16 cellular contexts compared by ENCODE assay signal in the genomic region with DNA sequence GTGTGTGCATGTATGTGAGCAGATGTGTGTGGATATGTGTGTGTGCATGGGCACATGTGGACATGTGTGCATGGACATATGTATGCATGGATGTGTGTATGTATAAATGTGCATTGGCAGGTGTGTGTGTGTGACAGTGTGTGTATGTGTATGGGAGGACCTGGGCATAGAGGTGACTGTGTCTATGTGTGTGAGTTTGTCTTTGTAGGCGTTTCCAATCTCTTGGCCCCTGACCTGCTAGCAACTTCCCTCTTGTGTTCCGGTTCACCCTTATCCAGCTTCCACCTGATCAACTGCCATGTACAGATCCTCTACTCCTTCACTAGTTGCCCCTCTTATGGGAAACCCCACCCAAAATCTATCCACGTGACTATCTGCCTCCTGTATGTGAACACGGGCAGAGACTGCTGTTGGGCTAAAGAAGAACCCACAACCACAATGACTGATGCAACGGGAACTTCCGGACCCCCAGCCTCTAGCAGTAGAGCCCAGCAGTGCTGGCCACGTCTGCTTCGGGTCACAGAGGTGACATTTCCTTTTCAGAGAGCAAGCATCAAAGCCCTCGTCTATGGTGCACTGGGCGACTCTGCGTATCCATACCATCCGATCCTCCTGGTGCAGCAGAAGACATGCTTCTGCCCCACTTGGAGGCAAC. TPM values are rescaled to one million over a fixed set of nuclear protein-coding genes. Genes with fewer than 3 reads are reported as not detected.
A peak's percentile ranks its signal among the peaks of the same experiment; 100 is the strongest.
DNase-seq lines count a peak whose midpoint lies in the region; ATAC-seq and TF ChIP-seq lines count a peak whose summit lies in the region.
"Had no signal": no experiment of that assay in that cellular context is flagged by ENCODE, and none has a peak within 500 bp of the region (broad histone marks: within the 10 kb centered on the region; RNA-seq: fewer than 3 reads in every experiment).

No MANE protein-coding gene starts in this region.

- H3K27me3 ChIP-seq in HL-60 (ENCODE audit: insufficient read depth, poor library complexity, severe bottlenecking) (no peaks in the 10 kb centered on the region), smooth muscle cell (ENCODE audit: low read depth) (no peaks in the 10 kb centered on the region), gastroesophageal sphincter (peaks cover 36% of the 10 kb centered on the region)
- H3K27me3 ChIP-seq: neural progenitor cell had no signal

- TF ChIP-seq POLR2A in gastroesophageal sphincter (IDR thresholded peaks at IDR 0.05) = no peak

- H3K36me3 Mint-ChIP-seq in naive thymus-derived CD8-positive, alpha-beta T cell = peaks cover 0 to 10% (median 4%) of the 10 kb centered on the region in 3 donors
- H3K36me3 Mint-ChIP-seq: neural progenitor cell had no signal

- H3K36me3 ChIP-seq in smooth muscle cell (ENCODE audit: low read depth) = no peaks in the 10 kb centered on the region
- no peaks in the 10 kb centered on the region for H3K36me3 ChIP-seq in gastroesophageal sphincter
- H3K36me3 ChIP-seq: heart left ventricle, left lung, neural progenitor cell, suprapubic skin had no signal

- peak; percentile 71 to 92 for ATAC-seq in naive thymus-derived CD8-positive, alpha-beta T cell
- no peak for ATAC-seq in gastroesophageal sphincter
- ATAC-seq: left lung had no signal

- TF ChIP-seq CTCF in HL-60 (IDR thresholded peaks at IDR 0.05; ENCODE audit: insufficient read depth, low read length) (no peak), smooth muscle cell (IDR thresholded peaks at IDR 0.05; ENCODE audit: borderline replicate concordance, insufficient read depth, poor library complexity, severe bottlenecking) (no peak), gastroesophageal sphincter (IDR thresholded peaks at IDR 0.05) (no peak)

- no peaks in the 10 kb centered on the region for H4K20me1 ChIP-seq in smooth muscle cell (ENCODE audit: low read depth)

- H3K27ac ChIP-seq in HL-60 (replicated peaks) (peak overlapping the region; percentile 39), smooth muscle cell (ENCODE audit: low read depth) (no peak overlapping the region), gastroesophageal sphincter (no peak overlapping the region)
- H3K27ac ChIP-seq: heart left ventricle, neural progenitor cell, suprapubic skin had no signal

- H3K27ac Mint-ChIP-seq in naive thymus-derived CD8-positive, alpha-beta T cell = peak overlapping the region in 4 of 10 donors; percentile 13 to 60 (median 22)
- H3K27ac Mint-ChIP-seq: neural progenitor cell had no signal

- H3K4me1 Mint-ChIP-seq in naive thymus-derived CD8-positive, alpha-beta T cell = peaks cover 11 to 18% (median 15%) of the 10 kb centered on the region in 4 donors
- H3K4me1 Mint-ChIP-seq: neural progenitor cell had no signal

- peaks cover 14 to 45% (median 24%) of the 10 kb centered on the region in 5 donors for H3K27me3 Mint-ChIP-seq in naive thymus-derived CD8-positive, alpha-beta T cell

- no peak overlapping the region for H3K9ac ChIP-seq in smooth muscle cell (ENCODE audit: low read depth)
- H3K9ac ChIP-seq: neural progenitor cell had no signal

- TF ChIP-seq EP300 in gastroesophageal sphincter (IDR thresholded peaks at IDR 0.05) = no peak

- H3K4me3 ChIP-seq in HL-60 (replicated peaks; ENCODE audit: insufficient read depth, low read length) = no peak overlapping the region
- H3K4me3 ChIP-seq in smooth muscle cell = no peak overlapping the region
- H3K4me3 ChIP-seq in gastroesophageal sphincter = no peak overlapping the region
- H3K4me3 ChIP-seq: heart left ventricle, left lung, neural progenitor cell, suprapubic skin had no signal

- 89% methylated on average over 12 of the region's 12 CpGs for WGBS in smooth muscle cell (ENCODE audit: low lambda C conversion rate)
- WGBS in gastroesophageal sphincter (ENCODE audit: low coverage in 1 of 2), 2 donors = 62 to 71% methylated on average over 2 to 7 of the region's 12 CpGs

- no peaks in the 10 kb centered on the region for H3K79me2 ChIP-seq in smooth muscle cell (ENCODE audit: low read depth)

- POLR2A ChIA-PET in naive thymus-derived CD8-positive, alpha-beta T cell (lab: Charles Lee) = no interaction called here

- H3K4me3 Mint-ChIP-seq in naive thymus-derived CD8-positive, alpha-beta T cell = peak overlapping the region in 7 of 10 donors; percentile 23 to 54 (median 40)
- H3K4me3 Mint-ChIP-seq: neural progenitor cell had no signal

- H3K4me1 ChIP-seq in smooth muscle cell (ENCODE audit: low read depth) (no peaks in the 10 kb centered on the region), gastroesophageal sphincter (no peaks in the 10 kb centered on the region)
- H3K4me1 ChIP-seq: neural progenitor cell, suprapubic skin had no signal

- no peaks in the 10 kb centered on the region for H3F3A ChIP-seq in smooth muscle cell (ENCODE audit: low read depth)

- peak; percentile 91 for DNase-seq in CMK (ENCODE audit: low read depth)
- peak; percentile 59 to 81 for DNase-seq in HL-60 (ENCODE audit: low read depth in 1 of 2, low spot score in 1 of 2)
- peak; percentile 71 for DNase-seq in UCSD-AML1 (lab: John Stamatoyannopoulos, UW; ENCODE audit: unreplicated experiment)
- DNase-seq in naive thymus-derived CD8-positive, alpha-beta T cell = peak in 5 of 10 donors; percentile 24 to 69 (median 32)
- no peak for DNase-seq in NCI-H524 treated with DMSO at 0.1 percent for 48 hours (lab: John Stamatoyannopoulos, UW)
- no peak for DNase-seq in smooth muscle cell (lab: John Stamatoyannopoulos, UW; ENCODE audit: unreplicated experiment)
- DNase-seq: activated naive CD4-positive, alpha-beta T cell treated with Interleukin-2 at 50 U/mL for 16 hours; caudate nucleus; heart left ventricle; NCI-H146; NCI-H748 treated with DMSO at 0.1 percent for 48 hours had no signal

- H3K9me3 ChIP-seq in smooth muscle cell (replicated peaks; ENCODE audit: low read depth) (no peaks in the 10 kb centered on the region), gastroesophageal sphincter (no peaks in the 10 kb centered on the region)
- H3K9me3 ChIP-seq: left lung, suprapubic skin had no signal

- no peak overlapping the region for H3K4me2 ChIP-seq in smooth muscle cell
- H3K4me2 ChIP-seq: neural progenitor cell had no signal

- no peak overlapping the region for H2AFZ ChIP-seq in smooth muscle cell (ENCODE audit: low read depth)
- H2AFZ ChIP-seq: neural progenitor cell had no signal

- peaks cover 2 to 10% (median 4%) of the 10 kb centered on the region in 9 donors for H3K9me3 Mint-ChIP-seq in naive thymus-derived CD8-positive, alpha-beta T cell

RNA-seq across cellular contexts. Expression of a gene that starts 24.9 kb away (rescaled TPM):
- total RNA-seq in naive thymus-derived CD8-positive, alpha-beta T cell = 1 to 10 TPM; 1.5 to 3.7 TPM
- under 1 TPM in 2 of 3 donors, not detected in 1; 0.21 to 0.25 TPM for polyA plus RNA-seq in naive thymus-derived CD8-positive, alpha-beta T cell
- total RNA-seq in smooth muscle cell (1.5 and 6.9 TPM in 2 replicates), gastroesophageal sphincter (100 to 1,000 TPM in 1 of 4 donors, 10 to 100 TPM in 3; 63.5 to 150 (median 91.8) TPM)
- polyA plus RNA-seq in smooth muscle cell = 10.7 and 11.3 TPM in 2 replicates
- total RNA-seq: SK-MEL-5 had no signal

Comparison
In these comparisons a context has a peak if more than half of its experiments do, and no peak if none do; other contexts are left out.
1. DNase-seq: peak in CMK (single experiment), HL-60 (2 of 2) and UCSD-AML1 (single experiment); none in NCI-H524 treated with DMSO at 0.1 percent for 48 hours (single experiment) and smooth muscle cell (single experiment).